Comparison of ENCODE assay signal across 8 cellular contexts in the genomic region with DNA sequence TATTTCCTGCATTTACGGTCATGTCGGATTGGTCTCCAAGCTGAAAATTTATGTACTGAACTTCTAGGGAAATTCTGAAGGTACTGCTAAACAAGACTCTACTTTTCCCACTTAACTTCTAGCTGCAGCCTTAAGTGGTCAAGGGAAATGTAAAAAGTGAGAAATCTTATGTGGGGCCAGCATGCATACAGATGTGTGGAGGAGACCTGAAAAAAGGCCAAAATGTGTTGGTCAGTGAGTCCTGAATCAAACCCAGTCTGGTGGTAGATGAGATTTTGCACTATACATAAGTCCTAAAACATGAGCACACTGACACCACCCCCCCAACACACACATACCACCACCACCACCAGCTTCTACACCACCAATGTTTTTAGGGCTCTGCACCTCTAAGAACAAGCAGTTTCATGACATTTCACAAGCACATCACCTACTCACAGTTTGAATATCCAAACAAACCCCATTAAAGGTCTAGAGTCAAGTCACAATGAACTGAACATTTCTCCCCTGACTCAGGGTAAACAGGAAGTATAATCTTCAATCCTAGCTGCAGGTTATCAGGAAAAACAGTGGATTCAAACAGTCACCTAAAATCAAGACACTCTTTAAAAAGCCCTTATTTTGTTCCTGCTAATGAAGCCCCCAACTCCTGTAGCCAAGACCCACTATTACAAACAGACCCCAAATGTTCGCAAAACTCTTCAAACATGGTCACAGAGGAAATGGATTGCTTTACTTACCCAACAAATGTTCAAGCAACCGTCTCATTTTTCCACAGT. TPM values are rescaled to one million over a fixed set of nuclear protein-coding genes. Genes with fewer than 3 reads are reported as not detected.
DNase-seq lines count a peak whose midpoint lies in the region; ATAC-seq and TF ChIP-seq lines count a peak whose summit lies in the region.

No MANE protein-coding gene starts in this region.

- H3K27me3 Mint-ChIP-seq in osteocyte (ENCODE audit: unreplicated experiment) = no peaks in the 10 kb centered on the region
- no peaks in the 10 kb centered on the region for H3K27me3 Mint-ChIP-seq in progenitor cell of endocrine pancreas

- H4K91ac ChIP-seq in neuronal stem cell (ENCODE audit: low read depth, low read length, poor library complexity) = no peak overlapping the region

- H4K20me1 ChIP-seq in DOHH2 (ENCODE audit: control insufficient read depth, insufficient read depth, low read depth, low read length) = peaks cover 1% of the 10 kb centered on the region; the same call in 1 of the 2 replicates

- peak; percentile 30 for DNase-seq in NCI-H69 (lab: John Stamatoyannopoulos, UW)
- DNase-seq in colonic mucosa = no peak
- no peak for DNase-seq in neuronal stem cell (ENCODE audit: low spot score)
- DNase-seq in osteocyte (ENCODE audit: extremely low spot score, unreplicated experiment) = no peak
- DNase-seq in progenitor cell of endocrine pancreas (ENCODE audit: low spot score, unreplicated experiment) = no peak

- H3K4me1 ChIP-seq in DOHH2 (ENCODE audit: control insufficient read depth, low read length) (peaks cover 89% of the 10 kb centered on the region), colonic mucosa (peaks cover 41% of the 10 kb centered on the region), neuronal stem cell (ENCODE audit: control insufficient read depth in 2 of 2, insufficient read depth in 1 of 2, low read depth in 1 of 2, low read length in 2 of 2) (peaks cover 50 to 67% of the 10 kb centered on the region in 2 donors)

- H3K4ac ChIP-seq in neuronal stem cell (ENCODE audit: low read length) = no peak overlapping the region

- H3K36me3 Mint-ChIP-seq in osteocyte (ENCODE audit: unreplicated experiment) = no peaks in the 10 kb centered on the region
- no peaks in the 10 kb centered on the region for H3K36me3 Mint-ChIP-seq in progenitor cell of endocrine pancreas (ENCODE audit: insufficient read depth)

- no peak overlapping the region for H3K14ac ChIP-seq in neuronal stem cell (ENCODE audit: low read length)

- no peak overlapping the region for H2BK120ac ChIP-seq in neuronal stem cell (ENCODE audit: low read depth, low read length)

- no peak overlapping the region for H2AFZ ChIP-seq in neuronal stem cell (ENCODE audit: low read length)

- H3K4me3 ChIP-seq in DOHH2 (ENCODE audit: low read length) = peak overlapping the region; percentile 89
- peak overlapping the region; percentile 2 for H3K4me3 ChIP-seq in colonic mucosa
- peak overlapping the region; percentile 1 to 62 for H3K4me3 ChIP-seq in neuronal stem cell (ENCODE audit: low read length in 2 of 2)

- H3K9ac ChIP-seq in colonic mucosa (ENCODE audit: low read depth in 2 of 2, low read length in 2 of 2) = peak overlapping the region; percentile 30 to 89
- H3K9ac ChIP-seq in neuronal stem cell (ENCODE audit: low read depth, low read length, poor library complexity) = no peak overlapping the region

- intact Hi-C loops in colonic mucosa (cut with DNase I) = no loop called here

- H3K23ac ChIP-seq in neuronal stem cell (ENCODE audit: low read depth, low read length, poor library complexity) = no peak overlapping the region

- H3K79me1 ChIP-seq in neuronal stem cell (ENCODE audit: low read depth, low read length) = no peaks in the 10 kb centered on the region

- no peak overlapping the region for H3K18ac ChIP-seq in neuronal stem cell (ENCODE audit: low read length)

- no peak overlapping the region for H2BK15ac ChIP-seq in neuronal stem cell (ENCODE audit: low read length)

- H3K36me3 ChIP-seq in DOHH2 (ENCODE audit: control insufficient read depth, low read length) (peaks cover 54% of the 10 kb centered on the region), colonic mucosa (no peaks in the 10 kb centered on the region), neuronal stem cell (replicated peaks in 1 of 2; ENCODE audit: control insufficient read depth in 2 of 2, insufficient read depth in 2 of 2, low read length in 2 of 2) (peaks cover 0 to 45% of the 10 kb centered on the region in 2 donors)

- H3K4me2 ChIP-seq in DOHH2 (ENCODE audit: low read length) = peak overlapping the region; percentile 92
- H3K4me2 ChIP-seq in neuronal stem cell (ENCODE audit: insufficient read depth, low read length, poor library complexity, severe bottlenecking) = peak overlapping the region; percentile 52

- peaks cover 97% of the 10 kb centered on the region for H3K79me2 ChIP-seq in DOHH2 (ENCODE audit: control insufficient read depth, low read length)

- no peak overlapping the region for H4K8ac ChIP-seq in neuronal stem cell (ENCODE audit: low read depth, low read length)

- WGBS in neuronal stem cell (ENCODE audit: extremely low coverage in 2 of 2, insufficient read length in 2 of 2, insufficient replicate concordance in 1 of 2), 2 donors = no CpG with 5 or more reads among the region's 4 CpGs

- H3K27ac Mint-ChIP-seq in osteocyte (ENCODE audit: unreplicated experiment) = no peak overlapping the region
- H3K27ac Mint-ChIP-seq in progenitor cell of endocrine pancreas = no peak overlapping the region

- H2AK5ac ChIP-seq in neuronal stem cell (ENCODE audit: low read depth, low read length) = no peak overlapping the region

- no peaks in the 10 kb centered on the region for H3K27me3 ChIP-seq in DOHH2 (ENCODE audit: control insufficient read depth, low read length)
- H3K27me3 ChIP-seq in colonic mucosa = no peaks in the 10 kb centered on the region
- H3K27me3 ChIP-seq in neuronal stem cell (ENCODE audit: control insufficient read depth in 3 of 3, insufficient read depth in 3 of 3, low read depth in 1 of 3, low read length in 3 of 3) = no peaks in the 10 kb centered on the region

- H3K27ac ChIP-seq in DOHH2 (ENCODE audit: low read depth, low read length) (peak overlapping the region; percentile 93), colonic mucosa (peak overlapping the region; percentile 99), neuronal stem cell (replicated peaks; ENCODE audit: low read length) (peak overlapping the region; percentile 92)

- no peaks in the 10 kb centered on the region for H3K9me2 ChIP-seq in DOHH2 (replicated peaks; ENCODE audit: control insufficient read depth, low read length)

- H3K4me1 Mint-ChIP-seq in osteocyte (ENCODE audit: unreplicated experiment) = peaks cover 37% of the 10 kb centered on the region
- peaks cover 35% of the 10 kb centered on the region for H3K4me1 Mint-ChIP-seq in progenitor cell of endocrine pancreas (ENCODE audit: low read depth)

- H2BK12ac ChIP-seq in neuronal stem cell (ENCODE audit: low read length) = no peak overlapping the region

- TF ChIP-seq CTCF in DOHH2 (IDR thresholded peaks at IDR 0.05; ENCODE audit: low read depth, low read length, poor library complexity, severe bottlenecking) (no peak), colonic mucosa (IDR thresholded peaks at IDR 0.05) (no peak), osteocyte (IDR thresholded peaks at IDR 0.05) (no peak), progenitor cell of endocrine pancreas (IDR thresholded peaks at IDR 0.05; ENCODE audit: unreplicated experiment) (no peak)

- no peak for ATAC-seq in GM21576 (IDR thresholded peaks at IDR 0.05; ENCODE audit: unreplicated experiment)
- no peak for ATAC-seq in HG03108 (IDR thresholded peaks at IDR 0.05; ENCODE audit: unreplicated experiment)

- H3K9me3 Mint-ChIP-seq in osteocyte (ENCODE audit: unreplicated experiment) (no peaks in the 10 kb centered on the region), progenitor cell of endocrine pancreas (ENCODE audit: low read depth) (no peaks in the 10 kb centered on the region)

- H3F3A ChIP-seq in DOHH2 (ENCODE audit: control insufficient read depth, insufficient read depth) = peaks cover 25% of the 10 kb centered on the region

- no peak overlapping the region for H3K4me3 Mint-ChIP-seq in osteocyte (ENCODE audit: unreplicated experiment)
- no peak overlapping the region for H3K4me3 Mint-ChIP-seq in progenitor cell of endocrine pancreas (ENCODE audit: low read depth)

- H2BK5ac ChIP-seq in neuronal stem cell (ENCODE audit: low read length) = no peak overlapping the region

- H3K9me3 ChIP-seq in DOHH2 (ENCODE audit: control insufficient read depth, insufficient read depth, low read length) (no peaks in the 10 kb centered on the region), colonic mucosa (no peaks in the 10 kb centered on the region), neuronal stem cell (replicated peaks in 1 of 2; ENCODE audit: control insufficient read depth in 2 of 2, insufficient read depth in 1 of 2, low read depth in 1 of 2, low read length in 2 of 2) (no peaks in the 10 kb centered on the region)

RNA-seq across cellular contexts. Expression of a gene that starts 1.6 kb away (rescaled TPM):
- total RNA-seq in colonic mucosa (10 to 100 TPM; 45.4 to 53.1 TPM), osteocyte (96.5 and 111 TPM in 2 replicates), progenitor cell of endocrine pancreas (100 and 102 TPM in 2 replicates)
- polyA plus RNA-seq in neuronal stem cell (2013, experiment 1 of 2) = 44.7 TPM
- 45.0 TPM for polyA plus RNA-seq in neuronal stem cell (2013, experiment 2 of 2)

Comparison
In these comparisons a context has a peak if more than half of its experiments do, and no peak if none do; other contexts are left out.
1. H3K4me3 ChIP-seq: peak in every context shown above with its lines; median percentile 89 in DOHH2; 32 in neuronal stem cell; 2 in colonic mucosa.